In the genomic region with DNA sequence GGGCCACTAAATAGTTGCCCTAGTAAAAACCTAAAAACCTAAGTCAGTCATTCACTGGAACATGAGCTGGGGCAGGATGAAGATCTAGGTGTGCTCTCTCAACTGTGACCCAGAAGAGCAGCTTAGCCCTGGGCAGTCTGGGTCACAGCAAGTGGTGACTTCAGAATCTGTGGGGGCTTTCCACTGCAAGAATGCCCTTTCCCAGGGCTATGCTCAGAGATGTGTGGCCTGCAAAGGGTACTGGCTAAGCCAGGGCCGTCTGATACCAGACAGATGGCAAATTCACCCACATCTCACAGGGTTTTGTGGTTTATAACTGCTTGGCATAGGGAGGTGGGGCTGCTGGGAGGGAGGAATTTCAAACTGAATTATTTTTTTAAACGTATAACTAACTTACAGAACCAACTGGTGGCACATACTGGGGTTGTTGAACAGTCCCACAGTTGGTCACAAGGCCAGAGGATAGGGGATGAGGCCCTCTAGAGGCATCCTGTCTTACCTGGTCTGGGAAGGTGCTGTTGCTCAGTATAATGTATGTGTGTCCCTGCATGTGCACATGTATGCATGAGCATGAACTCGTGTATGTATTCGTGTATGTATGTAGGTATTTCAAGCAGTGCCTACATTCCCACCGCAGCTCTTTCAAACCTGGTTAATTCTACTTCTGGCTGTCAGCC, we compare ENCODE assay signal across 20 cellular contexts.
DNase-seq lines count a peak whose midpoint lies in the region; ATAC-seq and TF ChIP-seq lines count a peak whose summit lies in the region.
"Had no signal": no experiment of that assay in that cellular context is flagged by ENCODE, and none has a peak within 500 bp of the region (broad histone marks: within the 10 kb centered on the region; RNA-seq: fewer than 3 reads in every experiment).

No MANE protein-coding gene starts in this region.

- TF ChIP-seq CTCF in mammary epithelial cell (conservative IDR thresholded peaks at IDR 0.05 in 1 of 2, IDR thresholded peaks at IDR 0.05 in 1 of 2; ENCODE audit: extremely low read depth in 1 of 2, insufficient read depth in 1 of 2, low read depth in 1 of 2, low read length in 2 of 2) (no peak), Panc1 (IDR thresholded peaks at IDR 0.05) (0 out of 2 replicates have a peak, but pooled peaks have one; percentile 4)

- H3K27me3 ChIP-seq in mammary epithelial cell (ENCODE audit: insufficient read depth, low read length) (no peaks in the 10 kb centered on the region), Panc1 (ENCODE audit: control insufficient read depth, insufficient read depth, low read length) (no peaks in the 10 kb centered on the region), mesenchymal stem cell (ENCODE audit: control insufficient read depth in 1 of 2, insufficient read depth in 1 of 2, low read length in 2 of 2) (no peaks in the 10 kb centered on the region)
- H3K27me3 ChIP-seq: Peyer's patch, transverse colon had no signal

- H4K91ac ChIP-seq in mesenchymal stem cell (ENCODE audit: low read length) = no peak overlapping the region

- no peak overlapping the region for H2BK5ac ChIP-seq in mesenchymal stem cell (ENCODE audit: low read depth, low read length, poor library complexity, severe bottlenecking)

- no peak overlapping the region for H3K23ac ChIP-seq in mesenchymal stem cell (ENCODE audit: low read length in 2 of 2)

- no peaks in the 10 kb centered on the region for H4K20me1 ChIP-seq in mammary epithelial cell (ENCODE audit: insufficient read depth, low read length)

- in situ Hi-C loops in T47D (cut with HindIII; ENCODE audit: low pct_unique_long_range_greater_than_20kb, low sequenced_read_pairs) = no loop called here
- in situ Hi-C loops in mammary epithelial cell (cut with MboI; ENCODE audit: low sequenced_read_pairs in 2 of 2) = loop anchor here (5.0 to 25.0 kb wide), 2 partner anchors 127 to 437 kb away; no protein-coding TSS in a partner anchor
- in situ Hi-C loops in Panc1 (cut with HindIII; ENCODE audit: low pct_unique_long_range_greater_than_20kb, low sequenced_read_pairs) = no loop called here

- CTCF ChIA-PET in mammary epithelial cell (lab: Charles Lee; ENCODE audit: low non-redundant PET) = no interaction called here
- CTCF ChIA-PET in Panc1 (lab: Charles Lee) = no interaction called here

- ATAC-seq in Panc1 (no peak), left colon (no peak)

- H3K36me3 ChIP-seq in mammary epithelial cell (ENCODE audit: insufficient read depth, low read length) = peaks cover 42% of the 10 kb centered on the region
- H3K36me3 ChIP-seq in Panc1 (ENCODE audit: control insufficient read depth, insufficient read depth, low read length) = no peaks in the 10 kb centered on the region
- peaks cover 61 to 98% of the 10 kb centered on the region in 2 experiments for H3K36me3 ChIP-seq in mesenchymal stem cell (ENCODE audit: control insufficient read depth in 1 of 2, insufficient read depth in 2 of 2, low read depth in 1 of 2, low read length in 2 of 2)

- BruUV-seq in mammary epithelial cell (replicated peaks; lab: Mats Ljungman, UMichigan) (no TSS peak), Panc1 (replicated peaks; lab: Mats Ljungman, UMichigan) (no TSS peak)

- H3K79me2 ChIP-seq in mammary epithelial cell (ENCODE audit: insufficient read depth, low read length) = no peaks in the 10 kb centered on the region

- H3K4me3 ChIP-seq in mammary epithelial cell (replicated peaks in 1 of 3; ENCODE audit: insufficient read depth in 1 of 3, low read depth in 2 of 3, low read length in 3 of 3) = no peak overlapping the region
- no peak overlapping the region for H3K4me3 ChIP-seq in Panc1 (ENCODE audit: low read depth in 2 of 2, low read length in 2 of 2)
- H3K4me3 ChIP-seq in mesenchymal stem cell (ENCODE audit: insufficient read depth in 1 of 2, low read depth in 1 of 2, low read length in 2 of 2) = no peak overlapping the region
- H3K4me3 ChIP-seq: Peyer's patch, skin epidermis, transverse colon had no signal

- H2AFZ ChIP-seq in mammary epithelial cell (ENCODE audit: low read depth, low read length) (no peak overlapping the region), mesenchymal stem cell (ENCODE audit: low read depth, low read length) (no peak overlapping the region)

- WGBS in mammary epithelial cell (ENCODE audit: low coverage, missing lambda C conversion rate) = 86% methylated on average over 4 of the region's 5 CpGs
- WGBS in mesenchymal stem cell = 75% methylated on average over 4 of the region's 5 CpGs

- no peak overlapping the region for H4K8ac ChIP-seq in mesenchymal stem cell (ENCODE audit: low read length)

- no peak overlapping the region for H3K4me2 ChIP-seq in mammary epithelial cell (ENCODE audit: insufficient read depth, low read depth, low read length)
- no peak overlapping the region for H3K4me2 ChIP-seq in mesenchymal stem cell (ENCODE audit: low read length, poor library complexity, severe bottlenecking)

- H2AK5ac ChIP-seq in mesenchymal stem cell (ENCODE audit: low read length, severe bottlenecking) = peak overlapping the region; percentile 18

- no peak overlapping the region for H3K4ac ChIP-seq in mesenchymal stem cell (ENCODE audit: low read depth in 1 of 2, low read length in 2 of 2)

- no peaks in the 10 kb centered on the region for H3K9me3 ChIP-seq in mammary epithelial cell (replicated peaks; ENCODE audit: insufficient read depth, low read length)
- no peaks in the 10 kb centered on the region for H3K9me3 ChIP-seq in Panc1 (ENCODE audit: control insufficient read depth, insufficient read depth, low read depth, low read length)
- H3K9me3 ChIP-seq in mesenchymal stem cell (ENCODE audit: control insufficient read depth, low read length) = no peaks in the 10 kb centered on the region
- H3K9me3 ChIP-seq: Peyer's patch, transverse colon had no signal

- dilution Hi-C loops in mammary epithelial cell (cut with HindIII; ENCODE audit: low sequenced_read_pairs) = no loop called here

- no peak overlapping the region for H3K14ac ChIP-seq in mesenchymal stem cell (ENCODE audit: low read length in 2 of 2)

- intact Hi-C loops in mammary epithelial cell (cut with micrococcal nuclease) = no loop called here
- intact Hi-C loops in Panc1 (cut with micrococcal nuclease; ENCODE audit: unreplicated experiment) = no loop called here
- intact Hi-C loops in left colon (cut with DNase I, micrococcal nuclease) = no loop called here
- intact Hi-C loops in cardiac septum (cut with DNase I) = no loop called here

- H2BK15ac ChIP-seq in mesenchymal stem cell (ENCODE audit: low read depth, poor library complexity, severe bottlenecking) = no peak overlapping the region

- POLR2A ChIA-PET in Panc1 (lab: Charles Lee) = no interaction called here

- H3K9ac ChIP-seq in mammary epithelial cell (ENCODE audit: insufficient read depth, low read length) (no peak overlapping the region), mesenchymal stem cell (ENCODE audit: low read length) (no peak overlapping the region)

- H3K4me1 ChIP-seq in mammary epithelial cell (ENCODE audit: insufficient read depth, low read length) (no peaks in the 10 kb centered on the region), Panc1 (ENCODE audit: control insufficient read depth, insufficient read depth, low read length) (no peaks in the 10 kb centered on the region), mesenchymal stem cell (ENCODE audit: control insufficient read depth, insufficient read depth, low read depth, low read length) (peaks cover 19% of the 10 kb centered on the region)
- H3K4me1 ChIP-seq: Peyer's patch, transverse colon had no signal

- H2BK120ac ChIP-seq in mesenchymal stem cell (ENCODE audit: low read depth, low read length) = no peak overlapping the region

- DNase-seq in T47D (ENCODE audit: low read depth in 1 of 2, low spot score in 1 of 2) = peak; percentile 53 to 73
- DNase-seq in mammary epithelial cell = no peak
- DNase-seq in Panc1 (ENCODE audit: low read depth, low spot score) = no peak
- DNase-seq in mesenchymal stem cell = no peak
- no peak for DNase-seq in activated CD4-positive, alpha-beta T cell treated with anti-CD3 and anti-CD28 coated beads, Interleukin-2, amount 50 U/mL, for 1 hour
- no peak for DNase-seq in left colon
- DNase-seq in substantia nigra (lab: John Stamatoyannopoulos, UW) = no peak
- no peak for DNase-seq in cardiac septum (ENCODE audit: low spot score)
- DNase-seq: activated CD4-positive, alpha-beta memory T cell treated with anti-CD3 and anti-CD28 coated beads, Interleukin-2, amount 10 ng/mL, durations not matched to agents 7 days and 5 days; C1 segment of cervical spinal cord; caudate nucleus; DMS153; effector memory CD4-positive, alpha-beta T cell; hypothalamus; kidney glomerular epithelial cell; NCI-H2107; Peyer's patch; posterior cingulate gyrus; transverse colon had no signal

- H3K27ac ChIP-seq in mammary epithelial cell (ENCODE audit: insufficient read depth, low read depth, low read length) = no peak overlapping the region
- H3K27ac ChIP-seq in Panc1 (ENCODE audit: low read length) = no peak overlapping the region
- peak overlapping the region; percentile 19 for H3K27ac ChIP-seq in mesenchymal stem cell (ENCODE audit: low read length, poor library complexity, severe bottlenecking)
- no peak overlapping the region for H3K27ac ChIP-seq in substantia nigra (ENCODE audit: low read depth, low read length, poor library complexity, severe bottlenecking)
- H3K27ac ChIP-seq: Peyer's patch, transverse colon had no signal

- no peak overlapping the region for H2BK12ac ChIP-seq in mesenchymal stem cell (ENCODE audit: low read length in 2 of 2)

- peaks cover 22% of the 10 kb centered on the region for H3K79me1 ChIP-seq in mesenchymal stem cell (replicated peaks; ENCODE audit: low read length, poor library complexity, severe bottlenecking)

- H3K18ac ChIP-seq in mesenchymal stem cell (ENCODE audit: low read depth in 1 of 2, low read length in 2 of 2) = no peak overlapping the region

Comparison
In these comparisons a context has a peak if more than half of its experiments do, and no peak if none do; other contexts are left out.
1. DNase-seq: peak in T47D (2 of 2); none in mammary epithelial cell (single experiment), Panc1 (single experiment), mesenchymal stem cell (single experiment), activated CD4-positive, alpha-beta T cell treated with anti-CD3 and anti-CD28 coated beads, Interleukin-2, amount 50 U/mL, for 1 hour (single experiment), left colon (0 of 2), substantia nigra (0 of 49) and cardiac septum (single experiment).
2. in situ Hi-C loops: an anchor here in mammary epithelial cell (5.0 to 25.0 kb wide); none called in T47D and Panc1.